Comparison of ENCODE assay signal across 7 cellular contexts in the genomic region with DNA sequence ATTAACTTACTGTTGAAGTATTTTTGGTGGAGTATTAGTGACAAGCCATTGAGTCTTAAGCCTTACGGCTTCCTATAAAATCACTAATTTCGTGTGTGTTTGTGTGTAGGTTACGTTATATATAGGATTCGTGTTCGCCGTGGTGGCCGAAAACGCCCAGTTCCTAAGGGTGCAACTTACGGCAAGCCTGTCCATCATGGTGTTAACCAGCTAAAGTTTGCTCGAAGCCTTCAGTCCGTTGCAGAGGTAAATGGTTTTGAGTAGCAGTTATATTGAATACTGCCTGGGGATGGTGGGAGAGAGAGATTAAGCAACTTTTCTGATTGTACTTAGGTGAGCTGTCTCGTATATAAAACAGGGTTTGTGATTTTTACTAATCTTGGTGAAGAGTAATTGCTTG. TPM values are rescaled to one million over a fixed set of nuclear protein-coding genes. Genes with fewer than 3 reads are reported as not detected.
A peak's percentile ranks its signal among the peaks of the same experiment; 100 is the strongest.
DNase-seq lines count a peak whose midpoint lies in the region; ATAC-seq and TF ChIP-seq lines count a peak whose summit lies in the region.
"Not testable (repeated sequence)": the region's sequence is repeated elsewhere in the genome, so short reads cannot be mapped to it uniquely, and the experiment has no call there.

No MANE protein-coding gene starts in this region.

- intact Hi-C loops in PC-3 (cut with micrococcal nuclease): loop anchor here (5.0 kb wide), 1 partner anchor 39 kb away; no protein-coding TSS in a partner anchor
- intact Hi-C loops in dendritic cell treated with granulocyte-macrophage colony-stimulating factor and Interleukin-4, amounts not matched to agents 40 ng/mL and 50 ng/mL, for 4 days (cut with micrococcal nuclease); left ventricle myocardium inferior (cut with micrococcal nuclease): not testable (repeated sequence)

- not testable (repeated sequence) for H3K9me3 Mint-ChIP-seq in activated T-helper 17 cell treated with anti-CD3 and anti-CD28 coated beads, Interleukin-2, amount 50 U/mL, for 72 hours; dendritic cell treated with granulocyte-macrophage colony-stimulating factor and Interleukin-4, amounts not matched to agents 40 ng/mL and 50 ng/mL, for 4 days

- peaks cover 58% of the 10 kb centered on the region for H3K36me3 Mint-ChIP-seq in activated T-helper 17 cell treated with anti-CD3 and anti-CD28 coated beads, Interleukin-2, amount 50 U/mL, for 72 hours (ENCODE audit: low read depth)
- peaks cover 62% of the 10 kb centered on the region for H3K36me3 Mint-ChIP-seq in dendritic cell treated with granulocyte-macrophage colony-stimulating factor and Interleukin-4, amounts not matched to agents 40 ng/mL and 50 ng/mL, for 4 days (ENCODE audit: low read depth)

- not testable (repeated sequence) for ATAC-seq in PC-3; activated T-helper 17 cell treated with anti-CD3 and anti-CD28 coated beads, Interleukin-2, amount 50 U/mL, for 72 hours (replicated peaks)

- H3K4me3 Mint-ChIP-seq in activated T-helper 17 cell treated with anti-CD3 and anti-CD28 coated beads, Interleukin-2, amount 50 U/mL, for 72 hours: peak overlapping the region; percentile 97
- H3K4me3 Mint-ChIP-seq in dendritic cell treated with granulocyte-macrophage colony-stimulating factor and Interleukin-4, amounts not matched to agents 40 ng/mL and 50 ng/mL, for 4 days: peak overlapping the region; percentile 74

- WGBS in GM23248 (ENCODE audit: low coverage in 1 of 2, low lambda C conversion rate in 2 of 2, missing lambda C conversion rate in 2 of 2), 2 experiments: 34 to 36% methylated on average over 12 of the region's 12 CpGs

- H3K4me2 ChIP-seq in GM23248 (ENCODE audit: unreplicated experiment): peak overlapping the region; percentile 100
- peak overlapping the region; percentile 95 for H3K4me2 ChIP-seq in PC-3 (ENCODE audit: low read length)
- peak overlapping the region; percentile 90 for H3K4me2 ChIP-seq in skeletal muscle satellite cell (ENCODE audit: low read length)

- not testable (repeated sequence) for BruUV-seq in PC-3 (replicated peaks; lab: Mats Ljungman, UMichigan)

- POLR2A ChIA-PET in PC-3 (lab: Charles Lee; ENCODE audit: unreplicated experiment): interaction anchor here (0.6 kb wide), 1 partner anchor 691 kb away, joined by 3 read pairs; no protein-coding TSS in a partner anchor

- H3K9ac ChIP-seq in GM23248 (peak overlapping the region; percentile 96), PC-3 (ENCODE audit: low read length) (peak overlapping the region; percentile 95), muscle layer of colon (ENCODE audit: low read length) (peak overlapping the region; percentile 90), skeletal muscle satellite cell (ENCODE audit: low read depth, low read length) (peak overlapping the region; percentile 99)

- H3K9me2 ChIP-seq in GM23248 (ENCODE audit: insufficient read depth); PC-3 (replicated peaks; ENCODE audit: low read length): not testable (repeated sequence)

- not testable (repeated sequence) for DNase-seq in GM23248, PC-3, left ventricle myocardium inferior

- not testable (repeated sequence) for H3K9me3 ChIP-seq in GM23248 (ENCODE audit: low read depth); PC-3 (ENCODE audit: low read length); left ventricle myocardium inferior (replicated peaks); muscle layer of colon (ENCODE audit: low read length); skeletal muscle satellite cell (replicated peaks; ENCODE audit: low read length)

- peaks cover 17% of the 10 kb centered on the region for H4K20me1 ChIP-seq in GM23248 (ENCODE audit: insufficient read depth)
- peaks cover 44% of the 10 kb centered on the region for H4K20me1 ChIP-seq in PC-3 (ENCODE audit: low read length)

- H3K79me2 ChIP-seq in GM23248 (ENCODE audit: insufficient read depth) (peaks cover 59% of the 10 kb centered on the region), PC-3 (ENCODE audit: low read length) (peaks cover 65% of the 10 kb centered on the region)

- H3K27ac Mint-ChIP-seq in activated T-helper 17 cell treated with anti-CD3 and anti-CD28 coated beads, Interleukin-2, amount 50 U/mL, for 72 hours: peak overlapping the region; percentile 99
- peak overlapping the region; percentile 99 for H3K27ac Mint-ChIP-seq in dendritic cell treated with granulocyte-macrophage colony-stimulating factor and Interleukin-4, amounts not matched to agents 40 ng/mL and 50 ng/mL, for 4 days

- peak overlapping the region; percentile 95 for H3K4me3 ChIP-seq in GM23248
- peak overlapping the region; percentile 91 for H3K4me3 ChIP-seq in PC-3 (ENCODE audit: low read length)
- H3K4me3 ChIP-seq in left ventricle myocardium inferior: peak overlapping the region; percentile 97
- peak overlapping the region; percentile 90 to 99 for H3K4me3 ChIP-seq in muscle layer of colon (ENCODE audit: low read depth in 1 of 2, low read length in 2 of 2)
- H3K4me3 ChIP-seq in skeletal muscle satellite cell (ENCODE audit: low read length): peak overlapping the region; percentile 96

- CTCF ChIA-PET in PC-3 (lab: Charles Lee): not testable (repeated sequence)

- H3K4me1 ChIP-seq in GM23248 (ENCODE audit: insufficient read depth) (peaks cover 28% of the 10 kb centered on the region), PC-3 (ENCODE audit: insufficient read depth, low read length) (peaks cover 32% of the 10 kb centered on the region), left ventricle myocardium inferior (peaks cover 60% of the 10 kb centered on the region), muscle layer of colon (ENCODE audit: insufficient read depth, low read length) (peaks cover 29% of the 10 kb centered on the region), skeletal muscle satellite cell (ENCODE audit: control insufficient read depth, insufficient read depth, low read length) (peaks cover 23% of the 10 kb centered on the region)

- peaks cover 38% of the 10 kb centered on the region for H3K4me1 Mint-ChIP-seq in activated T-helper 17 cell treated with anti-CD3 and anti-CD28 coated beads, Interleukin-2, amount 50 U/mL, for 72 hours
- peaks cover 42% of the 10 kb centered on the region for H3K4me1 Mint-ChIP-seq in dendritic cell treated with granulocyte-macrophage colony-stimulating factor and Interleukin-4, amounts not matched to agents 40 ng/mL and 50 ng/mL, for 4 days (ENCODE audit: low read depth)

- not testable (repeated sequence) for H2AFZ ChIP-seq in GM23248; PC-3 (ENCODE audit: low read length)

- H3K27me3 ChIP-seq in GM23248 (replicated peaks; ENCODE audit: insufficient read depth); PC-3 (ENCODE audit: low read length); left ventricle myocardium inferior (ENCODE audit: low read depth); muscle layer of colon (ENCODE audit: control insufficient read depth in 1 of 2, insufficient read depth in 2 of 2, low read length in 2 of 2); skeletal muscle satellite cell (ENCODE audit: control insufficient read depth, insufficient read depth, low read length): not testable (repeated sequence)

- TF ChIP-seq CTCF in PC-3 (conservative IDR thresholded peaks at IDR 0.05; ENCODE audit: low read depth, low read length); left ventricle myocardium inferior (IDR thresholded peaks at IDR 0.05; ENCODE audit: borderline replicate concordance): not testable (repeated sequence)

- H3F3A ChIP-seq in GM23248 (ENCODE audit: insufficient read depth): peaks cover 68% of the 10 kb centered on the region
- H3F3A ChIP-seq in PC-3 (ENCODE audit: low read length, unreplicated experiment): not testable (repeated sequence)

- H3K27ac ChIP-seq in GM23248 (peak overlapping the region; percentile 80), left ventricle myocardium inferior (replicated peaks) (peak overlapping the region; percentile 93), muscle layer of colon (ENCODE audit: low read depth, low read length) (peak overlapping the region; percentile 94)
- H3K27ac ChIP-seq in PC-3 (ENCODE audit: low read length): not testable (repeated sequence)

- H3K36me3 ChIP-seq in GM23248 (ENCODE audit: low read depth) (peaks cover 31% of the 10 kb centered on the region), PC-3 (ENCODE audit: low read depth, low read length) (peaks cover 30% of the 10 kb centered on the region), left ventricle myocardium inferior (peaks cover 46% of the 10 kb centered on the region), muscle layer of colon (ENCODE audit: insufficient read depth, low read length) (peaks cover 39% of the 10 kb centered on the region), skeletal muscle satellite cell (ENCODE audit: insufficient read depth, low read length) (peaks cover 40% of the 10 kb centered on the region)

- in situ Hi-C loops in GM23248 (cut with MboI): not testable (repeated sequence)

- H3K27me3 Mint-ChIP-seq in activated T-helper 17 cell treated with anti-CD3 and anti-CD28 coated beads, Interleukin-2, amount 50 U/mL, for 72 hours; dendritic cell treated with granulocyte-macrophage colony-stimulating factor and Interleukin-4, amounts not matched to agents 40 ng/mL and 50 ng/mL, for 4 days: not testable (repeated sequence)

RNA-seq across cellular contexts. Expression of a gene that starts 1.4 kb away (rescaled TPM):
- total RNA-seq in GM23248 (2014; rRNA removed; shearing (Covaris generic)): 1,523 and 2,236 TPM in 2 replicates
- polyA plus RNA-seq in GM23248 (2016; fragmentation: Nextera tagmentation; extraction: Ambion mirVana): 1,678 and 1,685 TPM in 2 replicates
- total RNA-seq in PC-3 (2014; rRNA removed) (1,500 and 1,904 TPM in 2 replicates), left ventricle myocardium inferior (915 TPM)
- total RNA-seq in activated T-helper 17 cell treated with anti-CD3 and anti-CD28 coated beads, Interleukin-2, amount 50 U/mL, for 72 hours: 1,000 to 10,000 TPM; 2,157 to 2,530 TPM
- total RNA-seq in skeletal muscle satellite cell (2012; rRNA removed): 1,807 and 2,764 TPM in 2 replicates

RNA-seq across cellular contexts. Expression of a gene that starts 1.5 kb away (rescaled TPM):
- 15.0 and 18.5 TPM in 2 replicates for total RNA-seq in GM23248 (2014; rRNA removed; shearing (Covaris generic))
- 17.2 and 18.9 TPM in 2 replicates for polyA plus RNA-seq in GM23248 (2016; fragmentation: Nextera tagmentation; extraction: Ambion mirVana)
- total RNA-seq in PC-3 (2014; rRNA removed): 12.7 and 14.9 TPM in 2 replicates
- total RNA-seq in activated T-helper 17 cell treated with anti-CD3 and anti-CD28 coated beads, Interleukin-2, amount 50 U/mL, for 72 hours: 1 to 10 TPM; 5.1 to 6.2 TPM
- total RNA-seq in left ventricle myocardium inferior: 20.8 TPM
- 7.6 and 12.7 TPM in 2 replicates for total RNA-seq in skeletal muscle satellite cell (2012; rRNA removed)

RNA-seq across cellular contexts. Expression of a gene that starts 26.8 kb away (rescaled TPM):
- 10.6 and 13.0 TPM in 2 replicates for total RNA-seq in GM23248 (2014; rRNA removed; shearing (Covaris generic))
- polyA plus RNA-seq in GM23248 (2016; fragmentation: Nextera tagmentation; extraction: Ambion mirVana): 7.8 TPM in 2 replicates
- total RNA-seq in PC-3 (2014; rRNA removed) (24.7 and 24.8 TPM in 2 replicates), left ventricle myocardium inferior (43.5 TPM)
- 10 to 100 TPM; 10.6 to 15.9 TPM for total RNA-seq in activated T-helper 17 cell treated with anti-CD3 and anti-CD28 coated beads, Interleukin-2, amount 50 U/mL, for 72 hours
- total RNA-seq in skeletal muscle satellite cell (2012; rRNA removed): 7.9 and 15.0 TPM in 2 replicates
